In the genomic region with DNA sequence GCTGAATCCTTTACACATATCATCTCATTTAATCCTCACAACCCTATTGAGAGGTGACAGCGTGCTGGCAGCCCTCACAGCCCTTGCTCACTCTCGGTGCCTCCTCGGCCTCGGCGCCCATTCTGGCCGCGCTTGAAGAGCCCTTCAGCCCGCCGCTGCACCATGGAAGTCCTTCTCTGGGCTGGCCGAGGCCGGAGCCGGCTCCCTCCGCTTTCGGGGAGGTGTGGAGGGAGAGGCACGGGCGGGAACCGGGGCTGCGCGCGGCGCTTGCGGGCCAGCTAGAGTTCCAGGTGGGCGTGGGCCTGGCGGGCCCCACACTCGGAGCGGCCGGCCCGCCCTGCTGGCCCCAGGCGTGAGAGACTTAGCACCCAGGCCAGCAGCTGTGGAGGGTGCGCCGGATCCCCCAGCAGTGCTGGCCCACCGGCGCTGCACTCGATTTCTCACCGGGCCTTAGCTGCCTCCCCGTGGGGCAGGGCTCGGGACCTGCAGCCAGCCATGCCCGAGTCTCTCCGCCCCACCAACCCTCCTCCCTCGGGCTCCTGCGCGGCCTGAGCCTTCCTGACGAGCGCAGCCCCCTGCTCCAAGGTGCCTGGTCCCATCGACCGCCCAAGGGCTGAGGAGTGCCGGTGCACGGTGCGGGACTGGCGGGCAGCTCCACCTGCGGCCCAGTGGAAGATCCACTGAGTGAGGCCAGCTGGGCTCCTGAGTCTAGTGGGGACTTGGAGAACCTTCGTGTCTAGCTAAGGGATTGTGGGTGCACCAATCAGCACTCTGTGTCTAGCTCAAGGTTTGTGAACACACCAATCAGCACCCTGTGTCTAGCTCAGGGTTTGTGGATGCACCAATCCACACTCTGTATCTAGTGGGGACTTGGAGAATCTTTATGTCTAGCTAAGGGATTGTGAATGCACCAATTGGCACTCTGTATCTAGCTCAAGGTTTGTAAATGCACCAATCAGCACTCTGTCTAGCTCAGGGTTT, we compare ENCODE assay signal across 1 cellular context. TPM values are rescaled to one million over a fixed set of nuclear protein-coding genes. Genes with fewer than 3 reads are reported as not detected.
"Had no signal": no experiment of that assay in that cellular context is flagged by ENCODE, and none has a peak within 500 bp of the region (broad histone marks: within the 10 kb centered on the region; RNA-seq: fewer than 3 reads in every experiment).

No MANE protein-coding gene starts in this region.

RNA-seq across cellular contexts. Expression of a gene that starts 26.2 kb away (rescaled TPM):
- total RNA-seq: HT1080 had no signal
